8 cellular contexts compared by ENCODE assay signal in genomic region chrX:107777536-107777832, GRCh38. TPM values are rescaled to one million over a fixed set of nuclear protein-coding genes. Genes with fewer than 3 reads are reported as not detected.
A peak's percentile ranks its signal among the peaks of the same experiment; 100 is the strongest.
DNase-seq lines count a peak whose midpoint lies in the region; ATAC-seq and FAIRE-seq lines count a peak whose summit lies in the region.

NCBP2L (plus strand) TSS chrX:107777733; CDS start chrX:107794221, 16,488 bp downstream.

- no peaks in the 10 kb centered on the region for H3K36me3 ChIP-seq in BLaER1
- no peaks in the 10 kb centered on the region for H3K36me3 ChIP-seq in NT2/D1 (ENCODE audit: insufficient read depth, insufficient read length, low read length)
- H3K36me3 ChIP-seq in neuron (ENCODE audit: insufficient read depth, low read length), result no peaks in the 10 kb centered on the region

- H3K9ac ChIP-seq in BLaER1 (no peak within 1 kb of the TSS), NT2/D1 (ENCODE audit: insufficient read length, low read depth) (peak within 1 kb of the TSS; percentile 14)

- ATAC-seq in effector memory CD8-positive, alpha-beta T cell (replicated peaks), result no peak
- ATAC-seq in GM21825 (IDR thresholded peaks at IDR 0.05; ENCODE audit: unreplicated experiment) (no peak), left colon (no peak)

- H2AFZ ChIP-seq in neuron (ENCODE audit: low read depth, low read length), result peak within 1 kb of the TSS; percentile 54

- no peaks in the 10 kb centered on the region for H3K36me3 Mint-ChIP-seq in effector memory CD8-positive, alpha-beta T cell (ENCODE audit: insufficient read depth)

- H4K20me1 ChIP-seq in BLaER1, result peaks cover 16% of the 10 kb centered on the region; the same call in 1 of the 2 replicates

- H3K27ac ChIP-seq in BLaER1, result no peak within 1 kb of the TSS

- H3K4me1 Mint-ChIP-seq in effector memory CD8-positive, alpha-beta T cell (ENCODE audit: low read depth in 2 of 2), result peaks cover 14 to 17% of the 10 kb centered on the region in 2 donors

- H3K4me3 ChIP-seq in BLaER1 (peak within 1 kb of the TSS; percentile 65), NT2/D1 (ENCODE audit: insufficient read length, low read depth) (peak within 1 kb of the TSS; percentile 42), neuron (ENCODE audit: low read length) (no peak within 1 kb of the TSS)

- H3K4me1 ChIP-seq in BLaER1, result peaks cover 9% of the 10 kb centered on the region
- H3K4me1 ChIP-seq in NT2/D1 (ENCODE audit: insufficient read depth, insufficient read length), result peaks cover 9% of the 10 kb centered on the region
- peaks cover 6% of the 10 kb centered on the region for H3K4me1 ChIP-seq in neuron (ENCODE audit: insufficient read depth, low read length)

- H3K9me3 Mint-ChIP-seq in effector memory CD8-positive, alpha-beta T cell, result no peaks in the 10 kb centered on the region

- H3K27me3 ChIP-seq in BLaER1 (peaks cover 73% of the 10 kb centered on the region), NT2/D1 (ENCODE audit: insufficient read depth, insufficient read length) (peaks cover 35% of the 10 kb centered on the region), neuron (ENCODE audit: insufficient read depth, low read length) (peaks cover 28% of the 10 kb centered on the region)

- H3K9me3 ChIP-seq in BLaER1 (no peaks in the 10 kb centered on the region), NT2/D1 (ENCODE audit: insufficient read depth, low read length) (no peaks in the 10 kb centered on the region), neuron (ENCODE audit: low read length) (no peaks in the 10 kb centered on the region)

- no peaks in the 10 kb centered on the region for H3K27me3 Mint-ChIP-seq in effector memory CD8-positive, alpha-beta T cell

- DNase-seq in NT2/D1 (ENCODE audit: low read depth, low spot score), result no peak
- DNase-seq in effector memory CD8-positive, alpha-beta T cell, result no peak
- DNase-seq in activated CD4-positive, CD25-positive, alpha-beta regulatory T cell treated with anti-CD3 and anti-CD28 coated beads, Interleukin-2, amount 50 U/mL, for 72 hours, result no peak
- no peak for DNase-seq in RCC 7860 (ENCODE audit: low spot score)
- no peak for DNase-seq in left colon

- H3K4me3 Mint-ChIP-seq in effector memory CD8-positive, alpha-beta T cell, result peak within 1 kb of the TSS; percentile 86 to 95

- intact Hi-C loops in left colon (cut with DNase I, micrococcal nuclease), result loop anchor here in 1 of 2 donors (5.0 kb wide), 2 partner anchors 60 to 120 kb away; no protein-coding TSS in a partner anchor

- FAIRE-seq in RCC 7860 (lab: Jason Lieb, UNC), result no peak

- H3K4me2 ChIP-seq in BLaER1, result peak within 1 kb of the TSS; percentile 91

- peak within 1 kb of the TSS; percentile 88 to 91 for H3K27ac Mint-ChIP-seq in effector memory CD8-positive, alpha-beta T cell

RNA-seq across cellular contexts. Expression of gene NCBP2L, which starts in this region (rescaled TPM):
- total RNA-seq in left colon, result not detected
